Comparison of ENCODE assay signal across 17 cellular contexts in genomic region chr20:48336647-48337046, GRCh38.
"Had no signal": no experiment of that assay in that cellular context is flagged by ENCODE, and none has a peak within 500 bp of the region (broad histone marks: within the 10 kb centered on the region; RNA-seq: fewer than 3 reads in every experiment).

No MANE protein-coding gene starts in this region.

- H3K9ac ChIP-seq: parathyroid adenoma had no signal

- H3K27ac ChIP-seq: esophagus muscularis mucosa, gastrocnemius medialis, left ventricle myocardium inferior, lower lobe of right lung, parathyroid adenoma, psoas muscle, thoracic aorta had no signal

- H3K4me3 ChIP-seq: esophagus muscularis mucosa, gastrocnemius medialis, left ventricle myocardium inferior, lower lobe of right lung, psoas muscle, thoracic aorta had no signal

- H3K36me3 ChIP-seq: esophagus muscularis mucosa, gastrocnemius medialis, left ventricle myocardium inferior, lower lobe of right lung, thoracic aorta had no signal

- H2AFZ ChIP-seq: parathyroid adenoma had no signal

- H3K4me3 Mint-ChIP-seq: memory B cell; naive B cell; nephron progenitor cell; stimulated activated memory B cell treated with anti-CD40 and anti-IgM and Interleukin-4, amounts not matched to agents 10 μg/mL and 1 μg/mL and 100 μg/mL, for 72 hours; stimulated activated naive CD8-positive, alpha-beta T cell treated with anti-CD3 and anti-CD28 coated beads, Interleukin-15, amount 100 ng/mL, for 72 hours had no signal

- H3K27me3 ChIP-seq: esophagus muscularis mucosa had no signal

- H3K9me3 Mint-ChIP-seq: memory B cell; nephron progenitor cell; stimulated activated memory B cell treated with anti-CD40 and anti-IgM and Interleukin-4, amounts not matched to agents 10 μg/mL and 1 μg/mL and 100 μg/mL, for 72 hours; stimulated activated naive CD8-positive, alpha-beta T cell treated with anti-CD3 and anti-CD28 coated beads, Interleukin-15, amount 100 ng/mL, for 72 hours had no signal

- ATAC-seq: gastrocnemius medialis; left cardiac atrium; lower lobe of right lung; psoas muscle; stimulated activated memory B cell treated with anti-CD40 and anti-IgM and Interleukin-4, amounts not matched to agents 10 μg/mL and 1 μg/mL and 100 μg/mL, for 72 hours; stimulated activated naive CD8-positive, alpha-beta T cell treated with anti-CD3 and anti-CD28 coated beads, Interleukin-15, amount 100 ng/mL, for 72 hours had no signal

- H3K79me2 ChIP-seq: parathyroid adenoma had no signal

- H3K27ac Mint-ChIP-seq: memory B cell; naive B cell; nephron progenitor cell; stimulated activated memory B cell treated with anti-CD40 and anti-IgM and Interleukin-4, amounts not matched to agents 10 μg/mL and 1 μg/mL and 100 μg/mL, for 72 hours had no signal

- DNase-seq: central memory CD4-positive, alpha-beta T cell; effector memory CD4-positive, alpha-beta T cell; gastrocnemius medialis; glutamatergic neuron; left cardiac atrium; left ventricle myocardium inferior; lower lobe of right lung; naive B cell; nephron progenitor cell; psoas muscle; stimulated activated CD4-positive, alpha-beta T cell treated with anti-CD3 and anti-CD28 coated beads, Interleukin-4, amount 100 ng/mL, for 24 hours; stimulated activated naive CD8-positive, alpha-beta T cell treated with anti-CD3 and anti-CD28 coated beads, Interleukin-15, amount 100 ng/mL, for 72 hours had no signal

- H3K4me1 ChIP-seq: gastrocnemius medialis, left ventricle myocardium inferior, lower lobe of right lung, parathyroid adenoma, psoas muscle had no signal

- H3K36me3 Mint-ChIP-seq: memory B cell; naive B cell; stimulated activated memory B cell treated with anti-CD40 and anti-IgM and Interleukin-4, amounts not matched to agents 10 μg/mL and 1 μg/mL and 100 μg/mL, for 72 hours had no signal

- H3K9me3 ChIP-seq: esophagus muscularis mucosa, gastrocnemius medialis, left ventricle myocardium inferior, lower lobe of right lung, psoas muscle, thoracic aorta had no signal
